Comparison of ENCODE assay signal across 8 cellular contexts in the genomic region with DNA sequence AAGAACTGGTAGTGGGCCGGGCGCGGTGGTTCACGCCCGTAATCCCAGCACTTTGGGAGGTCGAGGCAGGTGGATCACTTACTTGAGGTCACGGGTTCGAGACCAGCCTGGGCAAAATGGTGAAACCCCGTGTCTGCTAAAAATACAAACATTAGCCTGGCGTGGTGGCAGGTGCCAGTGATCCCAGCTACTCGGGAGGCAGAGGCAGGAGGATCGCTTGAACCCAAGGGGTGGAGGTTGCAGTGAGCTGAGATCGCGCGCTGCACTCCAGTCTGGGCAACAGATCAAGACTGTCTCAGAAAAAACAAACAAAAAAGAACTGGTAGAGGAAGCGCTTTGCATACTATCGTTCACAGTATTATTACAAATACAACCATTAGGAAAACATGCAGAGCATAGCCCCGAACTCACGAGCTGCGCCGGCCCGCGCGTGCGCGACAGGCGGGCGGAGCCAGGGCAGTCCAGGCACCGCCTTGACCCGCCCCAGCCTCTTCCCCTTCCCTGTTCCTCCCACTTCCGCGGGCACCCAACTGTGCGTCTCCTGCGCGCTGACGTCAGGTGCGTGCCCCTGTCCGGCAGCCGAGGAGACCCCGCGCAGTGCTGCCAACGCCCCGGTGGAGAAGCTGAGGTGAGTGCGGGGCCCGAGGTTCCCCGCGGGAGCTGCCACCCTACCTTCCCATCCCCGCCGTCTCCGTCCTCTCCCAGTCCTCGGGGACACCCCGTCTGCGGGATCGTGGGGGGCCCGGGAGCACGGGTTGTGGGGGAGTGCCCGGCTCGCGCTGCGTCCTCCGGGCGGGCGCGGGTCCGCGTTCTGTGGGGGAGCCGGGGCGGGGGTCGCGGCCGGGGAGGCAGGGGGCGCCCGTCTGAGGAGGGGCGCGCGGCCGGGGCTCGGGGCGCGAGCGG. TPM values are rescaled to one million over a fixed set of nuclear protein-coding genes. Genes with fewer than 3 reads are reported as not detected.
DNase-seq lines count a peak whose midpoint lies in the region; ATAC-seq lines count a peak whose summit lies in the region.

A gene (plus strand): TSS at position 595 of the 903 bp plus-strand sequence. CDS start 25,770 bp downstream, outside the sequence.

- H3K36me3 Mint-ChIP-seq in CD8-positive, alpha-beta memory T cell: peaks cover 10 to 36% (median 12%) of the 10 kb centered on the region in 3 donors

- peak within 1 kb of the TSS; percentile 87 for H3K27ac ChIP-seq in CD8-positive, alpha-beta memory T cell (ENCODE audit: low read depth, low read length)

- CTCF ChIA-PET in CD8-positive, alpha-beta memory T cell (lab: Charles Lee): interaction anchor here (1.0 to 8.5 kb wide), 10 partner anchors 9 to 47 kb away, joined by 3 to 77 read pairs (median 3); no protein-coding TSS in a partner anchor

- peaks cover 0 to 3% (median 0%) of the 10 kb centered on the region in 5 donors for H3K9me3 Mint-ChIP-seq in CD8-positive, alpha-beta memory T cell

- no peaks in the 10 kb centered on the region for H3K27me3 ChIP-seq in CD8-positive, alpha-beta memory T cell (ENCODE audit: insufficient read depth, low read length, poor library complexity, severe bottlenecking)

- H3K27me3 Mint-ChIP-seq in CD8-positive, alpha-beta memory T cell: peaks cover 0 to 2% of the 10 kb centered on the region in 2 donors

- DNase-seq in CD8-positive, alpha-beta memory T cell: peak; percentile 94 to 98 (median 97)
- DNase-seq in HT-29 (ENCODE audit: low spot score) (peak; percentile 97), medulla oblongata (ENCODE audit: extremely low spot score) (peak; percentile 98)
- DNase-seq in NK-92 treated with Interleukin-12 subunit alpha and Interleukin-12 subunit beta, amount 100 ng/mL, for 24 hours (lab: John Stamatoyannopoulos, UW): peak; percentile 92
- DNase-seq in activated CD8-positive, alpha-beta memory T cell treated with anti-CD3 and anti-CD28 coated beads for 24 hours: peak; percentile 99
- peak; percentile 96 for DNase-seq in effector CD4-positive, alpha-beta T cell
- DNase-seq in stimulated activated CD4-positive, alpha-beta T cell treated with anti-CD3 and anti-CD28 coated beads, TNF-alpha, amount 100 ng/mL, for 48 hours (ENCODE audit: low read depth in 3 of 3): peak; percentile 94 to 97 (median 94)

- no peaks in the 10 kb centered on the region for H3K36me3 ChIP-seq in CD8-positive, alpha-beta memory T cell (ENCODE audit: insufficient read depth, low read length)

- peak within 1 kb of the TSS; percentile 83 for H3K4me3 ChIP-seq in CD8-positive, alpha-beta memory T cell (ENCODE audit: low read length)

- POLR2A ChIA-PET in CD8-positive, alpha-beta memory T cell (lab: Charles Lee): interaction anchor here (0.5 to 6.0 kb wide), 15 partner anchors 8 to 1548 kb away, joined by 3 to 139 read pairs (median 4); a partner anchor contains a TSS

- H3K9me3 ChIP-seq in CD8-positive, alpha-beta memory T cell (ENCODE audit: low read length): no peaks in the 10 kb centered on the region

- H3K4me1 Mint-ChIP-seq in CD8-positive, alpha-beta memory T cell: peaks cover 51 to 68% (median 66%) of the 10 kb centered on the region in 3 donors

- ATAC-seq in GM19468 (IDR thresholded peaks at IDR 0.05; ENCODE audit: extremely low read depth, unreplicated experiment): peak; percentile 75

- H3K4me3 Mint-ChIP-seq in CD8-positive, alpha-beta memory T cell: peak within 1 kb of the TSS; percentile 98 to 100 (median 100)

- H3K27ac Mint-ChIP-seq in CD8-positive, alpha-beta memory T cell: peak within 1 kb of the TSS; percentile 99 to 100 (median 100)

- H3K4me1 ChIP-seq in CD8-positive, alpha-beta memory T cell (ENCODE audit: insufficient read depth, low read length): peaks cover 50% of the 10 kb centered on the region

RNA-seq across cellular contexts. Expression of the gene that starts here (rescaled TPM):
- total RNA-seq in CD8-positive, alpha-beta memory T cell: 100 to 1,000 TPM; 317 to 347 TPM
- 294 TPM for polyA plus RNA-seq in CD8-positive, alpha-beta memory T cell
- 146 and 150 TPM in 2 replicates for total RNA-seq in HT-29 (2014; rRNA removed; shearing (Covaris generic))

Comparison
In these comparisons a context has a peak if more than half of its experiments do, and no peak if none do; other contexts are left out.
1. Peak in every context shown above with its lines: DNase-seq, ATAC-seq, H3K4me3 ChIP-seq and H3K27ac ChIP-seq.